ENCODE assay signal across 1 cellular context in genomic region chr2:37600735-37601134, GRCh38.
TF ChIP-seq lines count a peak whose summit lies in the region.

No MANE protein-coding gene starts in this region.

TF ChIP-seq in GM12878, 131 proteins besides CTCF, POLR2A, EP300 and RAD21 (continued from another document and continues in another):
- TF ChIP-seq, protein P1, sequence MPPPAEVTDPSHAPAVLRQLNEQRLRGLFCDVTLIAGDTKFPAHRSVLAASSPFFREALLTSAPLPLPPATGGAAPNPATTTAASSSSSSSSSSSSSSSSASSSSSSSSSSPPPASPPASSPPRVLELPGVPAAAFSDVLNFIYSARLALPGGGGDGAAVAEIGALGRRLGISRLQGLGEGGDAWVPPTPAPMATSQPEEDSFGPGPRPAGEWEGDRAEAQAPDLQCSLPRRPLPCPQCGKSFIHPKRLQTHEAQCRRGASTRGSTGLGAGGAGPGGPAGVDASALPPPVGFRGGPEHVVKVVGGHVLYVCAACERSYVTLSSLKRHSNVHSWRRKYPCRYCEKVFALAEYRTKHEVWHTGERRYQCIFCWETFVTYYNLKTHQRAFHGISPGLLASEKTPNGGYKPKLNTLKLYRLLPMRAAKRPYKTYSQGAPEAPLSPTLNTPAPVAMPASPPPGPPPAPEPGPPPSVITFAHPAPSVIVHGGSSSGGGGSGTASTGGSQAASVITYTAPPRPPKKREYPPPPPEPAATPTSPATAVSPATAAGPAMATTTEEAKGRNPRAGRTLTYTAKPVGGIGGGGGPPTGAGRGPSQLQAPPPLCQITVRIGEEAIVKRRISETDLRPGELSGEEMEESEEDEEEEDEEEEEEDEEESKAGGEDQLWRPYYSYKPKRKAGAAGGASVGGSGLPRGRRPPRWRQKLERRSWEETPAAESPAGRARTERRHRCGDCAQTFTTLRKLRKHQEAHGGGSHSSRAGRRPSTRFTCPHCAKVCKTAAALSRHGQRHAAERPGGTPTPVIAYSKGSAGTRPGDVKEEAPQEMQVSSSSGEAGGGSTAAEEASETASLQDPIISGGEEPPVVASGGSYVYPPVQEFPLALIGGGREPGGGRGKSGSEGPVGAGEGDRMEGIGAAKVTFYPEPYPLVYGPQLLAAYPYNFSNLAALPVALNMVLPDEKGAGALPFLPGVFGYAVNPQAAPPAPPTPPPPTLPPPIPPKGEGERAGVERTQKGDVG (CRISPR knock-in tag; IDR thresholded peaks at IDR 0.05): no peak
- TF ChIP-seq PML (IDR thresholded peaks at IDR 0.05; ENCODE audit: low read length) (no peak), SIX5 (IDR thresholded peaks at IDR 0.05; ENCODE audit: low read depth, low read length, severe bottlenecking) (no peak), TARDBP (IDR thresholded peaks at IDR 0.05; ENCODE audit: borderline replicate concordance) (no peak), POLR2AphosphoS2 (IDR thresholded peaks at IDR 0.05; ENCODE audit: low read depth, low read length) (no peak), RBBP5 (conservative IDR thresholded peaks at IDR 0.05) (no peak), PRDM15 (CRISPR knock-in tag; IDR thresholded peaks at IDR 0.05) (no peak), SUPT20H (IDR thresholded peaks at IDR 0.05; ENCODE audit: borderline replicate concordance, control insufficient read depth, low read depth, low read length) (no peak), CEBPB (IDR thresholded peaks at IDR 0.05; ENCODE audit: borderline replicate concordance in 1 of 2, low read depth in 2 of 2, low read length in 2 of 2) (no peak), IRF5 (IDR thresholded peaks at IDR 0.05; ENCODE audit: borderline replicate concordance) (no peak), HDAC2 (IDR thresholded peaks at IDR 0.05) (no peak), BCL3 (IDR thresholded peaks at IDR 0.05; ENCODE audit: borderline replicate concordance, insufficient read depth, low read depth, low read length, poor library complexity, severe bottlenecking) (peak; percentile 71), PAX8 (IDR thresholded peaks at IDR 0.05) (no peak), CREB1 (IDR thresholded peaks at IDR 0.05; ENCODE audit: low read depth) (no peak), YBX1 (IDR thresholded peaks at IDR 0.05) (no peak), EGR1 (IDR thresholded peaks at IDR 0.05; ENCODE audit: borderline replicate concordance in 1 of 2, low read depth in 2 of 2, low read length in 2 of 2) (no peak), USF2 (IDR thresholded peaks at IDR 0.05; ENCODE audit: borderline replicate concordance, low read depth, low read length) (no peak), MTA2 (IDR thresholded peaks at IDR 0.05; ENCODE audit: low read depth) (peak; percentile 77), NKRF (conservative IDR thresholded peaks at IDR 0.05) (no peak), TBL1XR1 (IDR thresholded peaks at IDR 0.05; ENCODE audit: low read depth, low read length) (no peak; the same call in 1 of the 2 replicates), EZH2 (IDR thresholded peaks at IDR 0.05; ENCODE audit: borderline replicate concordance, control insufficient read depth, low read depth, low read length) (no peak), SMAD1 (IDR thresholded peaks at IDR 0.05; ENCODE audit: low read depth, partially characterized antibody) (no peak), SMARCA5 (IDR thresholded peaks at IDR 0.05) (no peak), CBX3 (IDR thresholded peaks at IDR 0.05; ENCODE audit: borderline replicate concordance, low read depth) (no peak), TAF1 (IDR thresholded peaks at IDR 0.05; ENCODE audit: borderline replicate concordance, low read depth, low read length) (no peak), IKZF2 (IDR thresholded peaks at IDR 0.05) (peak; percentile 93 to 96), HDAC6 (IDR thresholded peaks at IDR 0.05; ENCODE audit: unreplicated experiment) (no peak), SRF (IDR thresholded peaks at IDR 0.05; ENCODE audit: low read depth in 2 of 2, low read length in 2 of 2) (no peak), MYB (IDR thresholded peaks at IDR 0.05; ENCODE audit: borderline replicate concordance, low read depth, low read length) (no peak), RUNX3 (IDR thresholded peaks at IDR 0.05; ENCODE audit: low read length) (peak; percentile 92), BACH1 (IDR thresholded peaks at IDR 0.05; ENCODE audit: borderline replicate concordance) (no peak), E4F1 (IDR thresholded peaks at IDR 0.05; ENCODE audit: borderline replicate concordance, partially characterized antibody) (no peak), RCOR1 (conservative IDR thresholded peaks at IDR 0.05; ENCODE audit: low read depth, low read length) (no peak)
- TF ChIP-seq, protein P2, sequence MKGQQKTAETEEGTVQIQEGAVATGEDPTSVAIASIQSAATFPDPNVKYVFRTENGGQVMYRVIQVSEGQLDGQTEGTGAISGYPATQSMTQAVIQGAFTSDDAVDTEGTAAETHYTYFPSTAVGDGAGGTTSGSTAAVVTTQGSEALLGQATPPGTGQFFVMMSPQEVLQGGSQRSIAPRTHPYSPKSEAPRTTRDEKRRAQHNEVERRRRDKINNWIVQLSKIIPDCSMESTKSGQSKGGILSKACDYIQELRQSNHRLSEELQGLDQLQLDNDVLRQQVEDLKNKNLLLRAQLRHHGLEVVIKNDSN (IDR thresholded peaks at IDR 0.05; ENCODE audit: borderline replicate concordance, extremely low read length, insufficient read depth, low read depth, low read length): no peak
- TF ChIP-seq, protein P3, sequence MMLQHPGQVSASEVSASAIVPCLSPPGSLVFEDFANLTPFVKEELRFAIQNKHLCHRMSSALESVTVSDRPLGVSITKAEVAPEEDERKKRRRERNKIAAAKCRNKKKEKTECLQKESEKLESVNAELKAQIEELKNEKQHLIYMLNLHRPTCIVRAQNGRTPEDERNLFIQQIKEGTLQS (IDR thresholded peaks at IDR 0.05; ENCODE audit: borderline replicate concordance, extremely low read depth, low read depth, low read length): no peak
- TF ChIP-seq, protein P4, sequence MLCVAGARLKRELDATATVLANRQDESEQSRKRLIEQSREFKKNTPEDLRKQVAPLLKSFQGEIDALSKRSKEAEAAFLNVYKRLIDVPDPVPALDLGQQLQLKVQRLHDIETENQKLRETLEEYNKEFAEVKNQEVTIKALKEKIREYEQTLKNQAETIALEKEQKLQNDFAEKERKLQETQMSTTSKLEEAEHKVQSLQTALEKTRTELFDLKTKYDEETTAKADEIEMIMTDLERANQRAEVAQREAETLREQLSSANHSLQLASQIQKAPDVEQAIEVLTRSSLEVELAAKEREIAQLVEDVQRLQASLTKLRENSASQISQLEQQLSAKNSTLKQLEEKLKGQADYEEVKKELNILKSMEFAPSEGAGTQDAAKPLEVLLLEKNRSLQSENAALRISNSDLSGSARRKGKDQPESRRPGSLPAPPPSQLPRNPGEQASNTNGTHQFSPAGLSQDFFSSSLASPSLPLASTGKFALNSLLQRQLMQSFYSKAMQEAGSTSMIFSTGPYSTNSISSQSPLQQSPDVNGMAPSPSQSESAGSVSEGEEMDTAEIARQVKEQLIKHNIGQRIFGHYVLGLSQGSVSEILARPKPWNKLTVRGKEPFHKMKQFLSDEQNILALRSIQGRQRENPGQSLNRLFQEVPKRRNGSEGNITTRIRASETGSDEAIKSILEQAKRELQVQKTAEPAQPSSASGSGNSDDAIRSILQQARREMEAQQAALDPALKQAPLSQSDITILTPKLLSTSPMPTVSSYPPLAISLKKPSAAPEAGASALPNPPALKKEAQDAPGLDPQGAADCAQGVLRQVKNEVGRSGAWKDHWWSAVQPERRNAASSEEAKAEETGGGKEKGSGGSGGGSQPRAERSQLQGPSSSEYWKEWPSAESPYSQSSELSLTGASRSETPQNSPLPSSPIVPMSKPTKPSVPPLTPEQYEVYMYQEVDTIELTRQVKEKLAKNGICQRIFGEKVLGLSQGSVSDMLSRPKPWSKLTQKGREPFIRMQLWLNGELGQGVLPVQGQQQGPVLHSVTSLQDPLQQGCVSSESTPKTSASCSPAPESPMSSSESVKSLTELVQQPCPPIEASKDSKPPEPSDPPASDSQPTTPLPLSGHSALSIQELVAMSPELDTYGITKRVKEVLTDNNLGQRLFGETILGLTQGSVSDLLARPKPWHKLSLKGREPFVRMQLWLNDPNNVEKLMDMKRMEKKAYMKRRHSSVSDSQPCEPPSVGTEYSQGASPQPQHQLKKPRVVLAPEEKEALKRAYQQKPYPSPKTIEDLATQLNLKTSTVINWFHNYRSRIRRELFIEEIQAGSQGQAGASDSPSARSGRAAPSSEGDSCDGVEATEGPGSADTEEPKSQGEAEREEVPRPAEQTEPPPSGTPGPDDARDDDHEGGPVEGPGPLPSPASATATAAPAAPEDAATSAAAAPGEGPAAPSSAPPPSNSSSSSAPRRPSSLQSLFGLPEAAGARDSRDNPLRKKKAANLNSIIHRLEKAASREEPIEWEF (IDR thresholded peaks at IDR 0.05; ENCODE audit: insufficient replicate concordance, low read depth, low read length): peak; percentile 27
